2 cellular contexts compared by ENCODE assay signal in genomic region chr6:1487239-1487638, GRCh38.
TF ChIP-seq lines count a peak whose summit lies in the region.

No MANE protein-coding gene starts in this region.

TF ChIP-seq in GM23338, 12 proteins besides CTCF, POLR2A, EP300 and RAD21:
- TF ChIP-seq ZNF462 (CRISPR knock-in tag; IDR thresholded peaks at IDR 0.05) (no peak), EZH2 (IDR thresholded peaks at IDR 0.05; ENCODE audit: low read depth, unreplicated experiment) (no peak), POLR2AphosphoS5 (IDR thresholded peaks at IDR 0.05; ENCODE audit: low read depth) (no peak), JUNB (IDR thresholded peaks at IDR 0.05; ENCODE audit: unreplicated experiment) (no peak), CREB1 (CRISPR knock-in tag; IDR thresholded peaks at IDR 0.05; ENCODE audit: low read depth) (no peak), EZH2phosphoT487 (IDR thresholded peaks at IDR 0.05; ENCODE audit: unreplicated experiment) (no peak), STAT1 (IDR thresholded peaks at IDR 0.05; ENCODE audit: unreplicated experiment) (no peak), ZNF331 (CRISPR knock-in tag; IDR thresholded peaks at IDR 0.05; ENCODE audit: low read depth) (no peak), ZNF114 (CRISPR knock-in tag; IDR thresholded peaks at IDR 0.05) (no peak), NANOG (IDR thresholded peaks at IDR 0.05; ENCODE audit: borderline replicate concordance) (no peak), REST (IDR thresholded peaks at IDR 0.05; ENCODE audit: unreplicated experiment) (no peak), ETS1 (IDR thresholded peaks at IDR 0.05) (no peak)

TF ChIP-seq in IMR-90, 13 proteins besides CTCF, POLR2A, EP300 and RAD21:
- TF ChIP-seq MXI1 (IDR thresholded peaks at IDR 0.05; ENCODE audit: borderline replicate concordance, low read depth, low read length): no peak
- no peak for TF ChIP-seq RCOR1 (IDR thresholded peaks at IDR 0.05; ENCODE audit: insufficient replicate concordance, low read length)
- TF ChIP-seq FOS (IDR thresholded peaks at IDR 0.05; ENCODE audit: low read depth, low read length): no peak
- no peak for TF ChIP-seq CHD1 (IDR thresholded peaks at IDR 0.05; ENCODE audit: low read depth, low read length)
- TF ChIP-seq CEBPB (IDR thresholded peaks at IDR 0.05; ENCODE audit: low read depth, low read length): no peak
- TF ChIP-seq MAZ (IDR thresholded peaks at IDR 0.05; ENCODE audit: borderline replicate concordance, low read depth, low read length): no peak
